In genomic region chr1:234600418-234601216, GRCh38 we compare ENCODE assay signal across 1 cellular context.
TF ChIP-seq lines count a peak whose summit lies in the region.

No MANE protein-coding gene starts in this region.

TF ChIP-seq in IMR-90, 13 proteins besides CTCF, POLR2A, EP300 and RAD21:
- no peak for TF ChIP-seq CHD1 (IDR thresholded peaks at IDR 0.05; ENCODE audit: low read depth, low read length)
- TF ChIP-seq MAFK (IDR thresholded peaks at IDR 0.05; ENCODE audit: low read depth, low read length), result no peak
- no peak for TF ChIP-seq MXI1 (IDR thresholded peaks at IDR 0.05; ENCODE audit: borderline replicate concordance, low read depth, low read length)
- no peak for TF ChIP-seq SMC3 (IDR thresholded peaks at IDR 0.05; ENCODE audit: low read depth, low read length)
- TF ChIP-seq CEBPB (IDR thresholded peaks at IDR 0.05; ENCODE audit: low read depth, low read length), result no peak
- TF ChIP-seq RFX5 (IDR thresholded peaks at IDR 0.05; ENCODE audit: low read depth, low read length), result no peak
TF ChIP-seq in IMR-90: peak in this region for 0.
